In the genomic region with DNA sequence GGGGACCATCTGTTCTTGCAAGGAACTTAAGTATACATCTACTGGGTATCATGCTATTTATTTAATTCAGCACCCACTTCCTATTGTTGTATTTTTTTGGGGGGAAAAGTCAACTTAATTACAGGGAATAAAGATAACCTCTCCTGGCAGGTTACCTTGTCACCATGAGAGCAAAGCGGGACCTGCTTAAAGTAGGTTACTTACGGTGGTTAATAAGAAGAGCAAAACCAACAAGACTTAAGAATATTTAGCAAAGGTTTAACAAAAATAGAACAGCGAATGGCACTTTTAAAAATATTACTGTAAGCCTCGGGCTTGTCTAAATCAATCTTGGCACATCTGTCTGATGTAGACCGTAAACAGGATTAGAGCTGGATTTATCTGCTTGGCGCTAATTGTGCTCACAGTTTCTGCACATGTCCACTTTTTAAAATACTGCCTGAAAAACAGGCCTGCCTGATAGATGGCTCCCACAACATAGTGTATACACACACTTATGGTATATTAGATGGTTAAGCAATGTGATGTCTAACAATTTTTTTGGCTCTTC, we compare ENCODE assay signal across 17 cellular contexts. TPM values are rescaled to one million over a fixed set of nuclear protein-coding genes. Genes with fewer than 3 reads are reported as not detected.
"Had no signal": no experiment of that assay in that cellular context is flagged by ENCODE, and none has a peak within 500 bp of the region (broad histone marks: within the 10 kb centered on the region; RNA-seq: fewer than 3 reads in every experiment).

No MANE protein-coding gene starts in this region.

- DNase-seq: activated CD4-positive, alpha-beta T cell treated with anti-CD3 and anti-CD28 coated beads, Interleukin-2, amount 50 U/mL, for 4 hours; activated CD4-positive, CD25-positive, alpha-beta regulatory T cell treated with anti-CD3 and anti-CD28 coated beads, Interleukin-2, amount 50 U/mL, for 72 hours; activated naive CD4-positive, alpha-beta T cell treated with Interleukin-2 at 50 U/mL for 16 hours; activated T-cell treated with anti-CD3 and anti-CD28 coated beads for 4 hours; anterior cingulate cortex; brain microvascular endothelial cell; effector memory CD4-positive, alpha-beta T cell; foreskin keratinocyte; head of caudate nucleus; stimulated activated naive CD8-positive, alpha-beta T cell treated with anti-CD3 and anti-CD28 coated beads, Interleukin-15, Interleukin-2, amounts not matched to agents 100 U/mL and 50 U/mL, for 24 hours; T1000; transverse colon had no signal

- H3K4me1 ChIP-seq: foreskin keratinocyte, prostate gland, transverse colon had no signal

- H3K36me3 ChIP-seq: brain microvascular endothelial cell, prostate gland, transverse colon had no signal

- H3K4me3 ChIP-seq: lung, prostate gland, transverse colon had no signal

- H3K27ac ChIP-seq: brain microvascular endothelial cell, foreskin keratinocyte, prostate gland, transverse colon had no signal

- ATAC-seq: activated T-helper 17 cell treated with anti-CD3 and anti-CD28 coated beads, Interleukin-2, amount 50 U/mL, for 72 hours; foreskin keratinocyte; sciatic nerve; stimulated activated naive CD8-positive, alpha-beta T cell treated with anti-CD3 and anti-CD28 coated beads, Interleukin-15, Interleukin-2, amounts not matched to agents 100 U/mL and 50 U/mL, for 24 hours had no signal

- H3K9me3 ChIP-seq: prostate gland, transverse colon had no signal

- H3K27me3 ChIP-seq: brain microvascular endothelial cell, transverse colon had no signal

RNA-seq across cellular contexts. Expression of gene CERKL, which starts 41.7 kb away (rescaled TPM):
- polyA plus RNA-seq: neural cell had no signal
